1 cellular context compared by ENCODE assay signal in the genomic region with DNA sequence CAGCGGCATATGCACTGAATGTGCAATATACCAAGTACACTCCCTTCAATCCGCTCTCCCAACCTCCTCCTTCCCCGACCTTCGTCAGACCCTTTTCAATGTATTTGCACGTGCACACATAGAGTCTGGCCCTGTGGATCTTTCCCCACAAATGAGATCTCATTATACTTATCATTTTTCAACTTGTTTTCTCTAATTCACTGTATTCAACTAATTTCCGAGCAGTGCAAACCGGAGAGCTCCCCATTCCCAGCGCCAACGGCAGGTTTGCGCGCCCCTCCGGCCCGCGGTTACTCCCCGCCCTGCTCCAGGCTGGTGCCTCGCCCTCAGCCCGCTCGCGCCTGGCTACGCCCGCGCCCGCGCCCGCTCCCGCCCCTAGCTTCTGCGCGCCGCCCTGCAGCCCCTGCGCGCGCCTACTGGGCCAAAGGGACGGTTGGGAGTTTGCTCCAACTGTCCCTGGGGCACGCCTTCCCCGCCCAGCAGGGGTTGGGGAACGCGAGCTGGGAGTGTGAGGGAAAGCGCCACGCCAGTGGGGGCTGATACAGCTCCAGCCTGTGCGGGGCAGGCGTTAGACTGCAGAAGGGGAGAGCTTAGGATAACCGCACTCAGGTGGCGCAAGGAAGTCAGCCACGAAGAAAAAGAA.
TF ChIP-seq lines count a peak whose summit lies in the region.

No MANE protein-coding gene starts in this region.

TF ChIP-seq in HEK293, 187 proteins besides CTCF, POLR2A, EP300 and RAD21 (continued from another document and continues in another):
- TF ChIP-seq ZNF830 (tag by site-specific recombination; IDR thresholded peaks at IDR 0.05; ENCODE audit: low read depth) = no peak
- TF ChIP-seq MEIS1 (CRISPR knock-in tag; IDR thresholded peaks at IDR 0.05; ENCODE audit: borderline replicate concordance) = no peak
- no peak for TF ChIP-seq ZNF426 (tag by site-specific recombination; IDR thresholded peaks at IDR 0.05)
- TF ChIP-seq ZNF221 (tag by site-specific recombination; IDR thresholded peaks at IDR 0.05; ENCODE audit: borderline replicate concordance) = no peak
- no peak for TF ChIP-seq ZNF596 (tag by site-specific recombination; IDR thresholded peaks at IDR 0.05)
- TF ChIP-seq, protein P1, sequence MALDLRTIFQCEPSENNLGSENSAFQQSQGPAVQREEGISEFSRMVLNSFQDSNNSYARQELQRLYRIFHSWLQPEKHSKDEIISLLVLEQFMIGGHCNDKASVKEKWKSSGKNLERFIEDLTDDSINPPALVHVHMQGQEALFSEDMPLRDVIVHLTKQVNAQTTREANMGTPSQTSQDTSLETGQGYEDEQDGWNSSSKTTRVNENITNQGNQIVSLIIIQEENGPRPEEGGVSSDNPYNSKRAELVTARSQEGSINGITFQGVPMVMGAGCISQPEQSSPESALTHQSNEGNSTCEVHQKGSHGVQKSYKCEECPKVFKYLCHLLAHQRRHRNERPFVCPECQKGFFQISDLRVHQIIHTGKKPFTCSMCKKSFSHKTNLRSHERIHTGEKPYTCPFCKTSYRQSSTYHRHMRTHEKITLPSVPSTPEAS (tag by site-specific recombination; IDR thresholded peaks at IDR 0.05) = no peak
- TF ChIP-seq SCRT1 (tag by site-specific recombination; IDR thresholded peaks at IDR 0.05; ENCODE audit: borderline replicate concordance) = no peak
- TF ChIP-seq, protein P2, sequence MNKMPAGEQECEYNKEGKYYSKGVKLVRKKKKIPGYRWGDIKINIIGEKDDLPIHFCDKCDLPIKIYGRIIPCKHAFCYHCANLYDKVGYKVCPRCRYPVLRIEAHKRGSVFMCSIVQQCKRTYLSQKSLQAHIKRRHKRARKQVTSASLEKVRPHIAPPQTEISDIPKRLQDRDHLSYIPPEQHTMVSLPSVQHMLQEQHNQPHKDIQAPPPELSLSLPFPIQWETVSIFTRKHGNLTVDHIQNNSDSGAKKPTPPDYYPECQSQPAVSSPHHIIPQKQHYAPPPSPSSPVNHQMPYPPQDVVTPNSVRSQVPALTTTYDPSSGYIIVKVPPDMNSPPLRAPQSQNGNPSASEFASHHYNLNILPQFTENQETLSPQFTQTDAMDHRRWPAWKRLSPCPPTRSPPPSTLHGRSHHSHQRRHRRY (tag by site-specific recombination; IDR thresholded peaks at IDR 0.05) = no peak
- TF ChIP-seq, protein P3, sequence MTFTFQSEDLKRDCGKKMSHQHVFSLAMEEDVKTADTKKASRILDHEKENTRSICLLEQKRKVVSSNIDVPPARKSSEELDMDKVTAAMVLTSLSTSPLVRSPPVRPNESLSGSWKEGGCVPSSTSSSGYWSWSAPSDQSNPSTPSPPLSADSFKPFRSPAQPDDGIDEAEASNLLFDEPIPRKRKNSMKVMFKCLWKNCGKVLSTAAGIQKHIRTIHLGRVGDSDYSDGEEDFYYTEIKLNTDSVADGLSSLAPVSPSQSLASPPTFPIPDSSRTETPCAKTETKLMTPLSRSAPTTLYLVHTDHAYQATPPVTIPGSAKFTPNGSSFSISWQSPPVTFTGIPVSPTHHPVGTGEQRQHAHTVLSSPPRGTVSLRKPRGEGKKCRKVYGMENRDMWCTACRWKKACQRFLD (tag by site-specific recombination; IDR thresholded peaks at IDR 0.05) = no peak
- no peak for TF ChIP-seq ZNF155 (tag by site-specific recombination; IDR thresholded peaks at IDR 0.05)
- TF ChIP-seq ZNF274 (IDR thresholded peaks at IDR 0.05; ENCODE audit: low read length) = no peak
- no peak for TF ChIP-seq ZNF274 (tag by site-specific recombination; IDR thresholded peaks at IDR 0.05; ENCODE audit: borderline replicate concordance)
- TF ChIP-seq ZNF292 (tag by site-specific recombination; IDR thresholded peaks at IDR 0.05; ENCODE audit: borderline replicate concordance, low read depth) = no peak
- TF ChIP-seq, protein P4, sequence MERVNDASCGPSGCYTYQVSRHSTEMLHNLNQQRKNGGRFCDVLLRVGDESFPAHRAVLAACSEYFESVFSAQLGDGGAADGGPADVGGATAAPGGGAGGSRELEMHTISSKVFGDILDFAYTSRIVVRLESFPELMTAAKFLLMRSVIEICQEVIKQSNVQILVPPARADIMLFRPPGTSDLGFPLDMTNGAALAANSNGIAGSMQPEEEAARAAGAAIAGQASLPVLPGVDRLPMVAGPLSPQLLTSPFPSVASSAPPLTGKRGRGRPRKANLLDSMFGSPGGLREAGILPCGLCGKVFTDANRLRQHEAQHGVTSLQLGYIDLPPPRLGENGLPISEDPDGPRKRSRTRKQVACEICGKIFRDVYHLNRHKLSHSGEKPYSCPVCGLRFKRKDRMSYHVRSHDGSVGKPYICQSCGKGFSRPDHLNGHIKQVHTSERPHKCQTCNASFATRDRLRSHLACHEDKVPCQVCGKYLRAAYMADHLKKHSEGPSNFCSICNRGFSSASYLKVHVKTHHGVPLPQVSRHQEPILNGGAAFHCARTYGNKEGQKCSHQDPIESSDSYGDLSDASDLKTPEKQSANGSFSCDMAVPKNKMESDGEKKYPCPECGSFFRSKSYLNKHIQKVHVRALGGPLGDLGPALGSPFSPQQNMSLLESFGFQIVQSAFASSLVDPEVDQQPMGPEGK (tag by site-specific recombination; IDR thresholded peaks at IDR 0.05) = peak; percentile 91
- TF ChIP-seq, protein P5, sequence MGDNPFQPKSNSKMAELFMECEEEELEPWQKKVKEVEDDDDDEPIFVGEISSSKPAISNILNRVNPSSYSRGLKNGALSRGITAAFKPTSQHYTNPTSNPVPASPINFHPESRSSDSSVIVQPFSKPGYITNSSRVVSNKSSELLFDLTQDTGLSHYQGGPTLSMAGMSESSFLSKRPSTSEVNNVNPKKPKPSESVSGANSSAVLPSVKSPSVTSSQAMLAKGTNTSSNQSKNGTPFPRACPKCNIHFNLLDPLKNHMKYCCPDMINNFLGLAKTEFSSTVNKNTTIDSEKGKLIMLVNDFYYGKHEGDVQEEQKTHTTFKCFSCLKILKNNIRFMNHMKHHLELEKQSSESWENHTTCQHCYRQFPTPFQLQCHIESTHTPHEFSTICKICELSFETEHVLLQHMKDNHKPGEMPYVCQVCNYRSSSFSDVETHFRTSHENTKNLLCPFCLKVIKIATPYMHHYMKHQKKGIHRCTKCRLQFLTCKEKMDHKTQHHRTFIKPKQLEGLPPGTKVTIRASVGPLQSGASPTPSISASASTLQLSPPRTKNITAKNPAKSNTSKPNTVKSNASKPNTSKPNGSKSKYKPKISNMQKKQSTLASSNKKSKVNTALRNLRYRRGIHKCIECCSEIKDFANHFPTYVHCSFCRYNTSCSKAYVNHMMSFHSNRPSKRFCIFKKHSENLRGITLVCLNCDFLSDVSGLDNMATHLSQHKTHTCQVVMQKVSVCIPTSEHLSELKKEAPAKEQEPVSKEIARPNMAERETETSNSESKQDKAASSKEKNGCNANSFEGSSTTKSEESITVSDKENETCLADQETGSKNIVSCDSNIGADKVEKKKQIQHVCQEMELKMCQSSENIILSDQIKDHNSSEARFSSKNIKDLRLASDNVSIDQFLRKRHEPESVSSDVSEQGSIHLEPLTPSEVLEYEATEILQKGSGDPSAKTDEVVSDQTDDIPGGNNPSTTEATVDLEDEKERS (tag by site-specific recombination; IDR thresholded peaks at IDR 0.05) = no peak
- TF ChIP-seq HOXA7 (CRISPR knock-in tag; IDR thresholded peaks at IDR 0.05; ENCODE audit: borderline replicate concordance) = no peak
- TF ChIP-seq ZNF404 (tag by site-specific recombination; IDR thresholded peaks at IDR 0.05) = no peak
- TF ChIP-seq ZNF571 (tag by site-specific recombination; IDR thresholded peaks at IDR 0.05) = no peak
- peak; percentile 83; the same call in 1 of the 2 replicates for TF ChIP-seq ZNF76 (tag by site-specific recombination; IDR thresholded peaks at IDR 0.05; ENCODE audit: borderline replicate concordance, low read depth)
- no peak for TF ChIP-seq ZNF211 (tag by site-specific recombination; IDR thresholded peaks at IDR 0.05; ENCODE audit: low read depth)
- peak; percentile 87; the same call in 1 of the 2 replicates for TF ChIP-seq KLF8 (tag by site-specific recombination; IDR thresholded peaks at IDR 0.05)
- TF ChIP-seq YY1 (tag by site-specific recombination; IDR thresholded peaks at IDR 0.05) = no peak
- no peak for TF ChIP-seq ZNF792 (tag by site-specific recombination; IDR thresholded peaks at IDR 0.05)
- TF ChIP-seq ZBTB48 (tag by site-specific recombination; IDR thresholded peaks at IDR 0.05) = peak; percentile 95
- no peak for TF ChIP-seq SETDB1 (IDR thresholded peaks at IDR 0.05; ENCODE audit: insufficient read length, low read length)
- TF ChIP-seq ZNF510 (tag by site-specific recombination; IDR thresholded peaks at IDR 0.05; ENCODE audit: insufficient replicate concordance) = no peak
- peak; percentile 95 for TF ChIP-seq KLF1 (tag by site-specific recombination; IDR thresholded peaks at IDR 0.05)
- peak; percentile 99 for TF ChIP-seq IKZF3 (tag by site-specific recombination; IDR thresholded peaks at IDR 0.05)
- TF ChIP-seq ZNF701 (tag by site-specific recombination; IDR thresholded peaks at IDR 0.05) = no peak
- TF ChIP-seq ZNF549 (tag by site-specific recombination; IDR thresholded peaks at IDR 0.05) = no peak
- TF ChIP-seq ZNF174 (tag by site-specific recombination; IDR thresholded peaks at IDR 0.05) = no peak
- TF ChIP-seq ZNF2 (tag by site-specific recombination; IDR thresholded peaks at IDR 0.05) = 0 out of 2 replicates have a peak, but pooled peaks have one; percentile 48
- TF ChIP-seq ZNF239 (tag by site-specific recombination; IDR thresholded peaks at IDR 0.05) = no peak
- TF ChIP-seq ZNF621 (tag by site-specific recombination; IDR thresholded peaks at IDR 0.05) = no peak
- TF ChIP-seq MZF1 (tag by site-specific recombination; IDR thresholded peaks at IDR 0.05; ENCODE audit: borderline replicate concordance) = peak; percentile 80
- TF ChIP-seq ZNF214 (tag by site-specific recombination; IDR thresholded peaks at IDR 0.05; ENCODE audit: borderline replicate concordance) = no peak
- peak; percentile 63; the same call in 1 of the 2 replicates for TF ChIP-seq ZEB2 (tag by site-specific recombination; IDR thresholded peaks at IDR 0.05)
- no peak for TF ChIP-seq ZNF23 (tag by site-specific recombination; IDR thresholded peaks at IDR 0.05; ENCODE audit: borderline replicate concordance)
- TF ChIP-seq ZNF626 (tag by site-specific recombination; IDR thresholded peaks at IDR 0.05) = no peak
- TF ChIP-seq ZNF707 (tag by site-specific recombination; IDR thresholded peaks at IDR 0.05) = no peak
- no peak for TF ChIP-seq BCL11B (tag by site-specific recombination; IDR thresholded peaks at IDR 0.05; ENCODE audit: low read depth)
- TF ChIP-seq, protein P6, sequence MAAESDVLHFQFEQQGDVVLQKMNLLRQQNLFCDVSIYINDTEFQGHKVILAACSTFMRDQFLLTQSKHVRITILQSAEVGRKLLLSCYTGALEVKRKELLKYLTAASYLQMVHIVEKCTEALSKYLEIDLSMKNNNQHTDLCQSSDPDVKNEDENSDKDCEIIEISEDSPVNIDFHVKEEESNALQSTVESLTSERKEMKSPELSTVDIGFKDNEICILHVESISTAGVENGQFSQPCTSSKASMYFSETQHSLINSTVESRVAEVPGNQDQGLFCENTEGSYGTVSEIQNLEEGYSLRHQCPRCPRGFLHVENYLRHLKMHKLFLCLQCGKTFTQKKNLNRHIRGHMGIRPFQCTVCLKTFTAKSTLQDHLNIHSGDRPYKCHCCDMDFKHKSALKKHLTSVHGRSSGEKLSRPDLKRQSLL (tag by site-specific recombination; IDR thresholded peaks at IDR 0.05) = 0 out of 2 replicates have a peak, but pooled peaks have one; percentile 24
- TF ChIP-seq, protein P7, sequence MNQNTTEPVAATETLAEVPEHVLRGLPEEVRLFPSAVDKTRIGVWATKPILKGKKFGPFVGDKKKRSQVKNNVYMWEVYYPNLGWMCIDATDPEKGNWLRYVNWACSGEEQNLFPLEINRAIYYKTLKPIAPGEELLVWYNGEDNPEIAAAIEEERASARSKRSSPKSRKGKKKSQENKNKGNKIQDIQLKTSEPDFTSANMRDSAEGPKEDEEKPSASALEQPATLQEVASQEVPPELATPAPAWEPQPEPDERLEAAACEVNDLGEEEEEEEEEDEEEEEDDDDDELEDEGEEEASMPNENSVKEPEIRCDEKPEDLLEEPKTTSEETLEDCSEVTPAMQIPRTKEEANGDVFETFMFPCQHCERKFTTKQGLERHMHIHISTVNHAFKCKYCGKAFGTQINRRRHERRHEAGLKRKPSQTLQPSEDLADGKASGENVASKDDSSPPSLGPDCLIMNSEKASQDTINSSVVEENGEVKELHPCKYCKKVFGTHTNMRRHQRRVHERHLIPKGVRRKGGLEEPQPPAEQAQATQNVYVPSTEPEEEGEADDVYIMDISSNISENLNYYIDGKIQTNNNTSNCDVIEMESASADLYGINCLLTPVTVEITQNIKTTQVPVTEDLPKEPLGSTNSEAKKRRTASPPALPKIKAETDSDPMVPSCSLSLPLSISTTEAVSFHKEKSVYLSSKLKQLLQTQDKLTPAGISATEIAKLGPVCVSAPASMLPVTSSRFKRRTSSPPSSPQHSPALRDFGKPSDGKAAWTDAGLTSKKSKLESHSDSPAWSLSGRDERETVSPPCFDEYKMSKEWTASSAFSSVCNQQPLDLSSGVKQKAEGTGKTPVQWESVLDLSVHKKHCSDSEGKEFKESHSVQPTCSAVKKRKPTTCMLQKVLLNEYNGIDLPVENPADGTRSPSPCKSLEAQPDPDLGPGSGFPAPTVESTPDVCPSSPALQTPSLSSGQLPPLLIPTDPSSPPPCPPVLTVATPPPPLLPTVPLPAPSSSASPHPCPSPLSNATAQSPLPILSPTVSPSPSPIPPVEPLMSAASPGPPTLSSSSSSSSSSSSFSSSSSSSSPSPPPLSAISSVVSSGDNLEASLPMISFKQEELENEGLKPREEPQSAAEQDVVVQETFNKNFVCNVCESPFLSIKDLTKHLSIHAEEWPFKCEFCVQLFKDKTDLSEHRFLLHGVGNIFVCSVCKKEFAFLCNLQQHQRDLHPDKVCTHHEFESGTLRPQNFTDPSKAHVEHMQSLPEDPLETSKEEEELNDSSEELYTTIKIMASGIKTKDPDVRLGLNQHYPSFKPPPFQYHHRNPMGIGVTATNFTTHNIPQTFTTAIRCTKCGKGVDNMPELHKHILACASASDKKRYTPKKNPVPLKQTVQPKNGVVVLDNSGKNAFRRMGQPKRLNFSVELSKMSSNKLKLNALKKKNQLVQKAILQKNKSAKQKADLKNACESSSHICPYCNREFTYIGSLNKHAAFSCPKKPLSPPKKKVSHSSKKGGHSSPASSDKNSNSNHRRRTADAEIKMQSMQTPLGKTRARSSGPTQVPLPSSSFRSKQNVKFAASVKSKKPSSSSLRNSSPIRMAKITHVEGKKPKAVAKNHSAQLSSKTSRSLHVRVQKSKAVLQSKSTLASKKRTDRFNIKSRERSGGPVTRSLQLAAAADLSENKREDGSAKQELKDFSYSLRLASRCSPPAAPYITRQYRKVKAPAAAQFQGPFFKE (tag by site-specific recombination; IDR thresholded peaks at IDR 0.05; ENCODE audit: borderline replicate concordance) = no peak
- TF ChIP-seq ZNF112 (tag by site-specific recombination; IDR thresholded peaks at IDR 0.05) = no peak
- TF ChIP-seq ZBTB7A (tag by site-specific recombination; IDR thresholded peaks at IDR 0.05; ENCODE audit: low read depth) = 0 out of 2 replicates have a peak, but pooled peaks have one; percentile 8
- TF ChIP-seq KLF16 (tag by site-specific recombination; IDR thresholded peaks at IDR 0.05) = no peak
- TF ChIP-seq ZNF624 (tag by site-specific recombination; IDR thresholded peaks at IDR 0.05) = no peak
